ENCODE assay signal across 16 cellular contexts in the genomic region with DNA sequence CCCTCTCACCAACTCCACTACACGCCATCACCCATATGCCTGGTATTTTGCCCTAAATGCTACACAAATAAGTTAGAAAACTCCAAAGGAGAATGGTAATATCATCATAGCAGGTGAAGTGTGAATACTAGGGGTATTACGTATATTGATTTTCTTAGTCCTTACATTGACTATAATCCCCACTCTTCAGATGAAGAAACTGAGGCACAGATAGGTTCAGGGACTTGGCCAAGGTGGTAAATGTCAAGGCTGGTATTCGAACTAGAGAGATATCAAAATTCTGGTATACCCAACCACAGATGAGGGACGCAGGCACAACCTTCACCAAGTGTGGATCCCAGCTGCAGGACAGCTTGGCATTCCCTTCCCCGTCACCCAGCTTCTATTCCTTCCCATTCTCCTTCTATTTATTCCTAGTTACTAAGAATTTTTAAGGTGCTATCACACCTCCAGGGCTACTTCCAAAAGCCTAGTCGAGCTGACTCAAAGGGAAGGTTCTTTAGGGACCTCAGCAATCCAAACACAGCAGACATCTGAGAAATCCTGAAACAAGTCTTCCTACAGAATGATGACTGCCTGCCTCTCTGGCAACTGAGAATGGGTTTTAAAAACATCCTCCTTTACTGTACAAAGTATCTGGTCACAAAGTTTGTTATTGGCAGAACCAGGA. TPM values are rescaled to one million over a fixed set of nuclear protein-coding genes. Genes with fewer than 3 reads are reported as not detected.
DNase-seq lines count a peak whose midpoint lies in the region; ATAC-seq lines count a peak whose summit lies in the region.
"Had no signal": no experiment of that assay in that cellular context is flagged by ENCODE, and none has a peak within 500 bp of the region (broad histone marks: within the 10 kb centered on the region; RNA-seq: fewer than 3 reads in every experiment).

No MANE protein-coding gene starts in this region.

- POLR2A ChIA-PET in activated CD4-positive, alpha-beta memory T cell treated with anti-CD3 and anti-CD28 coated beads, Interleukin-2, amount 10 ng/mL, durations not matched to agents 7 days and 5 days (lab: Charles Lee) = interaction anchor here (0.8 to 7.2 kb wide), 13 partner anchors 8 to 315 kb away, joined by 3 to 94 read pairs (median 4); a partner anchor contains a TSS

- no peak for ATAC-seq in stimulated activated naive CD8-positive, alpha-beta T cell treated with anti-CD3 and anti-CD28 coated beads, Interleukin-15, Interleukin-2, amounts not matched to agents 100 U/mL and 50 U/mL, for 24 hours

- H3K27me3 ChIP-seq in muscle layer of duodenum (ENCODE audit: low read depth, low read length) = no peaks in the 10 kb centered on the region
- H3K27me3 ChIP-seq: MG63, tibial nerve had no signal

- H3K36me3 Mint-ChIP-seq in stimulated activated naive CD8-positive, alpha-beta T cell treated with anti-CD3 and anti-CD28 coated beads, Interleukin-15, Interleukin-2, amounts not matched to agents 100 ng/mL and 50 ng/mL, for 24 hours (ENCODE audit: low read depth) = peaks cover 17% of the 10 kb centered on the region
- peaks cover 44% of the 10 kb centered on the region for H3K36me3 Mint-ChIP-seq in activated CD4-positive, alpha-beta memory T cell treated with anti-CD3 and anti-CD28 coated beads, Interleukin-2, amount 10 ng/mL, durations not matched to agents 7 days and 5 days (ENCODE audit: low read depth)

- peak overlapping the region; percentile 3 for H3K27ac ChIP-seq in muscle layer of duodenum (ENCODE audit: low read length)
- H3K27ac ChIP-seq: RWPE1, tibial nerve had no signal

- no peaks in the 10 kb centered on the region for H3K27me3 Mint-ChIP-seq in stimulated activated naive CD8-positive, alpha-beta T cell treated with anti-CD3 and anti-CD28 coated beads, Interleukin-15, Interleukin-2, amounts not matched to agents 100 ng/mL and 50 ng/mL, for 24 hours
- H3K27me3 Mint-ChIP-seq in activated CD4-positive, alpha-beta memory T cell treated with anti-CD3 and anti-CD28 coated beads, Interleukin-2, amount 10 ng/mL, durations not matched to agents 7 days and 5 days = no peaks in the 10 kb centered on the region

- H3K36me3 ChIP-seq in muscle layer of duodenum (ENCODE audit: control insufficient read depth in 1 of 2, insufficient read depth in 2 of 2, low read length in 2 of 2) = no peaks in the 10 kb centered on the region
- H3K36me3 ChIP-seq: MG63, tibial nerve had no signal

- no peak for DNase-seq in stimulated activated naive CD8-positive, alpha-beta T cell treated with anti-CD3 and anti-CD28 coated beads, Interleukin-15, Interleukin-2, amounts not matched to agents 100 U/mL and 50 U/mL, for 24 hours
- no peak for DNase-seq in activated CD4-positive, alpha-beta memory T cell treated with anti-CD3 and anti-CD28 coated beads, Interleukin-2, amount 10 ng/mL, durations not matched to agents 7 days and 5 days
- DNase-seq in NCI-H128 (lab: John Stamatoyannopoulos, UW; ENCODE audit: unreplicated experiment) (no peak), NCI-H2107 (lab: John Stamatoyannopoulos, UW) (no peak), NCI-H1436 (lab: John Stamatoyannopoulos, UW) (no peak), NCI-H524 treated with DMSO at 0.1 percent for 48 hours (lab: John Stamatoyannopoulos, UW) (no peak)
- DNase-seq: DND-41, hippocampal formation, MG63, NCI-H2029 treated with DMSO at 0.1 percent for 48 hours, NCI-H748 treated with DMSO at 0.1 percent for 48 hours had no signal

- H3K9me3 Mint-ChIP-seq in stimulated activated naive CD8-positive, alpha-beta T cell treated with anti-CD3 and anti-CD28 coated beads, Interleukin-15, Interleukin-2, amounts not matched to agents 100 ng/mL and 50 ng/mL, for 24 hours = no peaks in the 10 kb centered on the region
- no peaks in the 10 kb centered on the region for H3K9me3 Mint-ChIP-seq in activated CD4-positive, alpha-beta memory T cell treated with anti-CD3 and anti-CD28 coated beads, Interleukin-2, amount 10 ng/mL, durations not matched to agents 7 days and 5 days

- H3K4me1 ChIP-seq in muscle layer of duodenum (ENCODE audit: control insufficient read depth in 1 of 2, insufficient read depth in 2 of 2, low read length in 2 of 2) = peaks cover 14 to 28% of the 10 kb centered on the region in 2 donors

- H3K9me3 ChIP-seq in muscle layer of duodenum (ENCODE audit: control insufficient read depth in 1 of 2, low read length in 2 of 2) = no peaks in the 10 kb centered on the region
- H3K9me3 ChIP-seq: MG63, tibial nerve had no signal

- H3K4me1 Mint-ChIP-seq in stimulated activated naive CD8-positive, alpha-beta T cell treated with anti-CD3 and anti-CD28 coated beads, Interleukin-15, Interleukin-2, amounts not matched to agents 100 ng/mL and 50 ng/mL, for 24 hours (ENCODE audit: low read depth) = peaks cover 93% of the 10 kb centered on the region
- peaks cover 84% of the 10 kb centered on the region for H3K4me1 Mint-ChIP-seq in activated CD4-positive, alpha-beta memory T cell treated with anti-CD3 and anti-CD28 coated beads, Interleukin-2, amount 10 ng/mL, durations not matched to agents 7 days and 5 days

- no peak overlapping the region for H3K4me3 Mint-ChIP-seq in stimulated activated naive CD8-positive, alpha-beta T cell treated with anti-CD3 and anti-CD28 coated beads, Interleukin-15, Interleukin-2, amounts not matched to agents 100 ng/mL and 50 ng/mL, for 24 hours
- peak overlapping the region; percentile 50 for H3K4me3 Mint-ChIP-seq in activated CD4-positive, alpha-beta memory T cell treated with anti-CD3 and anti-CD28 coated beads, Interleukin-2, amount 10 ng/mL, durations not matched to agents 7 days and 5 days
- H3K4me3 Mint-ChIP-seq: B cell had no signal

- CTCF ChIA-PET in activated CD4-positive, alpha-beta memory T cell treated with anti-CD3 and anti-CD28 coated beads, Interleukin-2, amount 10 ng/mL, durations not matched to agents 7 days and 5 days (lab: Charles Lee) = interaction anchor here (0.8 to 1.0 kb wide), 2 partner anchors 14 to 314 kb away, joined by 3 to 4 read pairs; no protein-coding TSS in a partner anchor

- H3K27ac Mint-ChIP-seq in stimulated activated naive CD8-positive, alpha-beta T cell treated with anti-CD3 and anti-CD28 coated beads, Interleukin-15, Interleukin-2, amounts not matched to agents 100 ng/mL and 50 ng/mL, for 24 hours = peak overlapping the region; percentile 74
- H3K27ac Mint-ChIP-seq in activated CD4-positive, alpha-beta memory T cell treated with anti-CD3 and anti-CD28 coated beads, Interleukin-2, amount 10 ng/mL, durations not matched to agents 7 days and 5 days = peak overlapping the region; percentile 86
- H3K27ac Mint-ChIP-seq: B cell had no signal

- H3K4me3 ChIP-seq in muscle layer of duodenum (ENCODE audit: low read depth in 1 of 2, low read length in 2 of 2) = no peak overlapping the region
- H3K4me3 ChIP-seq: MG63, tibial nerve had no signal

RNA-seq across cellular contexts. Expression of a gene that starts 32.6 kb away (rescaled TPM):
- total RNA-seq in activated CD4-positive, alpha-beta memory T cell treated with anti-CD3 and anti-CD28 coated beads, Interleukin-2, amount 10 ng/mL, durations not matched to agents 7 days and 5 days = 10 to 100 TPM; 83.1 to 89.4 TPM
